In the genomic region with DNA sequence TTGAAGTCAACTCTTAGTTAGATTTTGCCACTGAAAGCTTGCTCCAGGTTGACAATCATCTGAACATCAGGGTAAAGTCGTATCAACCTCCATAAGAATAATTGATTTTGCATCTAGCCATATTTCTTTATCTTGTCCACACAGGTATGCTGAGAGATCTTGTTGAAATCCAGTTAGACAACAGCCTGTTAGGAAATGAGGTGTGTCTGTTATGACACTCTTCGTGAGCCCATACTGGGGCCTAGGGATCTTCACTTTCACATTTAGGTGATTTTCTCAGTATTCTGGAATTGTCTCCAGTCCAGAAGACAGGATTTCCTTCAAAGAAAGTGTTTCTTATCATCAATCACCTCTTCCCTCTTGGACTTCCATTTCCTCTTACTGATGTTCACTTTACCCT, we compare ENCODE assay signal across 10 cellular contexts. TPM values are rescaled to one million over a fixed set of nuclear protein-coding genes. Genes with fewer than 3 reads are reported as not detected.
DNase-seq lines count a peak whose midpoint lies in the region; ATAC-seq, FAIRE-seq and TF ChIP-seq lines count a peak whose summit lies in the region.
"Had no signal": no experiment of that assay in that cellular context is flagged by ENCODE, and none has a peak within 500 bp of the region (broad histone marks: within the 10 kb centered on the region; RNA-seq: fewer than 3 reads in every experiment).

No MANE protein-coding gene starts in this region.

- CTCF ChIA-PET in A549 (lab: Yijun Ruan, JAX) = interaction anchor here (1.6 to 7.4 kb wide), 2 partner anchors 27 to 233 kb away, joined by 5 to 62 read pairs; no protein-coding TSS in a partner anchor

- H3K4me2 ChIP-seq in A549 = peak overlapping the region; percentile 58

- H3K4me1 ChIP-seq in A549 = peaks cover 26% of the 10 kb centered on the region

- no peak overlapping the region for H3K27ac ChIP-seq in A549
- H3K27ac ChIP-seq: ovary had no signal

- TF ChIP-seq RAD21 in A549 (conservative IDR thresholded peaks at IDR 0.05 in 1 of 2, IDR thresholded peaks at IDR 0.05 in 1 of 2) = no peak

- no peak overlapping the region for H3K4me3 ChIP-seq in A549
- H3K4me3 ChIP-seq: ovary had no signal

- no peak for TF ChIP-seq POLR2A in A549 (IDR thresholded peaks at IDR 0.05; ENCODE audit: low read length)

- POLR2A ChIA-PET in A549 (lab: Yijun Ruan, JAX) = interaction anchor here (1.1 kb wide), 1 partner anchor 18 kb away, joined by 5 read pairs; the partner anchor contains the start of gene DNAJB11

- TF ChIP-seq EP300 in A549 (IDR thresholded peaks at IDR 0.05) = no peak

- ATAC-seq in A549 (0 out of 6 replicates have a peak, but pooled peaks of 1 of the 2 experiments have one; percentile 28), HG03159 (IDR thresholded peaks at IDR 0.05; ENCODE audit: unreplicated experiment) (no peak)
- ATAC-seq: left ventricle myocardium superior had no signal

- H3K9me3 ChIP-seq in A549 = no peaks in the 10 kb centered on the region
- H3K9me3 ChIP-seq: ovary had no signal

- no peak for FAIRE-seq in A549 (lab: Jason Lieb, UNC)

- WGBS in A549 (ENCODE audit: missing lambda C conversion rate) = 0% methylated on average over 2 of the region's 2 CpGs

- no peak for TF ChIP-seq CTCF in A549 (IDR thresholded peaks at IDR 0.05)

- DNase-seq in A549 (ENCODE audit: low read depth in 1 of 2, low spot score in 1 of 2) (no peak), SW480 (ENCODE audit: low spot score) (peak; percentile 58), HUDEP-2 (lab: John Stamatoyannopoulos, UW; ENCODE audit: unreplicated experiment in 76 of 76) (no peak)
- DNase-seq: cerebellar nuclear complex; left ventricle myocardium superior; NCI-H2081 treated with DMSO at 0.1 percent for 48 hours; ovary; stimulated activated CD4-positive, alpha-beta T cell treated with anti-CD3 and anti-CD28 coated beads, Interleukin-4, amount 100 ng/mL, for 1 hour had no signal

TF ChIP-seq in A549, 52 proteins besides CTCF, POLR2A, EP300 and RAD21:
- no peak for TF ChIP-seq HOXB13 (CRISPR knock-in tag; IDR thresholded peaks at IDR 0.05; ENCODE audit: low read depth)
- no peak for TF ChIP-seq HOXB5 (CRISPR knock-in tag; IDR thresholded peaks at IDR 0.05)
- no peak for TF ChIP-seq ZSCAN20 (CRISPR knock-in tag; IDR thresholded peaks at IDR 0.05)
- no peak for TF ChIP-seq ZC3H11A (IDR thresholded peaks at IDR 0.05)
- TF ChIP-seq NFE2L2 (conservative IDR thresholded peaks at IDR 0.05; ENCODE audit: low read length) = no peak
- TF ChIP-seq, protein P1, sequence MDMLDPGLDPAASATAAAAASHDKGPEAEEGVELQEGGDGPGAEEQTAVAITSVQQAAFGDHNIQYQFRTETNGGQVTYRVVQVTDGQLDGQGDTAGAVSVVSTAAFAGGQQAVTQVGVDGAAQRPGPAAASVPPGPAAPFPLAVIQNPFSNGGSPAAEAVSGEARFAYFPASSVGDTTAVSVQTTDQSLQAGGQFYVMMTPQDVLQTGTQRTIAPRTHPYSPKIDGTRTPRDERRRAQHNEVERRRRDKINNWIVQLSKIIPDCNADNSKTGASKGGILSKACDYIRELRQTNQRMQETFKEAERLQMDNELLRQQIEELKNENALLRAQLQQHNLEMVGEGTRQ (IDR thresholded peaks at IDR 0.05) = no peak
- TF ChIP-seq NPAS2 (CRISPR knock-in tag; IDR thresholded peaks at IDR 0.05; ENCODE audit: borderline replicate concordance) = no peak
- no peak for TF ChIP-seq NR3C1 (IDR thresholded peaks at IDR 0.05)
- TF ChIP-seq KDM1A (IDR thresholded peaks at IDR 0.05; ENCODE audit: low read depth) = no peak
- TF ChIP-seq RFX5 (IDR thresholded peaks at IDR 0.05) = no peak
- no peak for TF ChIP-seq CBX8 (IDR thresholded peaks at IDR 0.05)

RNA-seq across cellular contexts. Expression of gene DNAJB11, which starts 18.1 kb away (rescaled TPM):
- polyA plus RNA-seq in A549 (2011; rRNA removed) = 36.0 and 61.9 TPM in 2 replicates
- 18.8 and 22.0 TPM in 2 replicates for polyA plus RNA-seq in A549 (2012; cell fraction: cytosol; rRNA removed)
- 10.9 and 19.6 TPM in 2 replicates for polyA plus RNA-seq in A549 (2012; cell fraction: nucleus; rRNA removed)
- 51.7 to 55.2 TPM (median 54.9 TPM) in 3 replicates for polyA plus RNA-seq in A549 (2017; fragmentation: RNase III; extraction: RNeasy Plus Mini Kit Qiagen cat#74134 plus additional on column Dnase treatment)
- 9.7 and 10.8 TPM in 2 replicates for polyA minus RNA-seq in A549 (2011; rRNA and poly(A)+ RNA removed)

RNA-seq across cellular contexts. Expression of gene TBCCD1, which starts 21.5 kb away (rescaled TPM):
- 11.4 and 13.5 TPM in 2 replicates for polyA plus RNA-seq in A549 (2011; rRNA removed)
- 4.5 and 5.8 TPM in 2 replicates for polyA plus RNA-seq in A549 (2012; cell fraction: cytosol; rRNA removed)
- 3.5 and 6.0 TPM in 2 replicates for polyA plus RNA-seq in A549 (2012; cell fraction: nucleus; rRNA removed)
- polyA plus RNA-seq in A549 (2017; fragmentation: RNase III; extraction: RNeasy Plus Mini Kit Qiagen cat#74134 plus additional on column Dnase treatment) = 5.7 to 5.8 TPM (median 5.8 TPM) in 3 replicates
- polyA minus RNA-seq in A549 (2011; rRNA and poly(A)+ RNA removed) = 10.6 and 12.2 TPM in 2 replicates

RNA-seq across cellular contexts. Expression of gene AHSG, which starts 24.2 kb away (rescaled TPM):
- polyA plus RNA-seq in A549 (2011; rRNA removed) = 0.42 and 0.49 TPM in 2 replicates
- polyA plus RNA-seq in A549 (2012; cell fraction: cytosol; rRNA removed) = 0.08 and 0.12 TPM in 2 replicates
- 0.04 and 0.07 TPM in 2 replicates for polyA plus RNA-seq in A549 (2012; cell fraction: nucleus; rRNA removed)
- 0.05 to 0.08 TPM in 2 of 3 replicates, not detected in the other for polyA plus RNA-seq in A549 (2017; fragmentation: RNase III; extraction: RNeasy Plus Mini Kit Qiagen cat#74134 plus additional on column Dnase treatment)
- polyA minus RNA-seq in A549 (2011; rRNA and poly(A)+ RNA removed) = 0.33 and 0.44 TPM in 2 replicates
- polyA plus RNA-seq: IgD-negative memory B cell, ovary had no signal

RNA-seq across cellular contexts. Expression of gene CRYGS, which starts 44.4 kb away (rescaled TPM):
- polyA plus RNA-seq in A549 (2011; rRNA removed) (2.5 and 2.6 TPM in 2 replicates), A549 (2017; fragmentation: RNase III; extraction: RNeasy Plus Mini Kit Qiagen cat#74134 plus additional on column Dnase treatment) (0.65 to 0.84 TPM (median 0.78 TPM) in 3 replicates)
- polyA plus RNA-seq in A549 (2012; cell fraction: cytosol; rRNA removed) = 0.39 and 1.0 TPM in 2 replicates
- polyA plus RNA-seq in A549 (2012; cell fraction: nucleus; rRNA removed) = 6.2 and 11.3 TPM in 2 replicates
- 1.2 and 3.2 TPM in 2 replicates for polyA minus RNA-seq in A549 (2011; rRNA and poly(A)+ RNA removed)
- polyA plus RNA-seq: IgD-negative memory B cell had no signal

RNA-seq across cellular contexts. Expression of gene FETUB, which starts 51.6 kb away (rescaled TPM):
- polyA plus RNA-seq in A549 (2011; rRNA removed) = 0.10 and 0.20 TPM in 2 replicates
- not detected in 2 replicates for polyA plus RNA-seq in A549 (2012; cell fraction: cytosol; rRNA removed)
- not detected in 2 replicates for polyA plus RNA-seq in A549 (2012; cell fraction: nucleus; rRNA removed)
- polyA plus RNA-seq in A549 (2017; fragmentation: RNase III; extraction: RNeasy Plus Mini Kit Qiagen cat#74134 plus additional on column Dnase treatment) = 0.06 to 0.14 TPM in 2 of 3 replicates, not detected in the other
- not detected in 2 replicates for polyA minus RNA-seq in A549 (2011; rRNA and poly(A)+ RNA removed)
- polyA plus RNA-seq: IgD-negative memory B cell, ovary had no signal
